8 cellular contexts compared by ENCODE assay signal in genomic region chr16:48535831-48536599, GRCh38.
A peak's percentile ranks its signal among the peaks of the same experiment; 100 is the strongest.
DNase-seq lines count a peak whose midpoint lies in the region; ATAC-seq and TF ChIP-seq lines count a peak whose summit lies in the region.

No MANE protein-coding gene starts in this region.

- CTCF ChIA-PET in T-cell (lab: Charles Lee): interaction anchor here in 1 of 2 donors (1.2 kb wide), 1 partner anchor 75 kb away, joined by 3 read pairs; no protein-coding TSS in a partner anchor

- peak overlapping the region in 1 of 3 donors; percentile 54 for H3K4me3 Mint-ChIP-seq in T-cell
- no peak overlapping the region for H3K4me3 Mint-ChIP-seq in stimulated activated effector memory CD8-positive, alpha-beta T cell treated with anti-CD3 and anti-CD28 coated beads, Interleukin-12 subunit alpha, Interleukin-12 subunit beta, amount 100 ng/mL, for 72 hours

- peak; percentile 76 for ATAC-seq in GM18909 (IDR thresholded peaks at IDR 0.05; ENCODE audit: poor library complexity, unreplicated experiment)
- ATAC-seq in HG03095 (IDR thresholded peaks at IDR 0.05; ENCODE audit: unreplicated experiment): peak; percentile 80
- peak in 3 of 4 experiments; percentile 12 to 31 (median 18) for ATAC-seq in T-cell (replicated peaks in 1 of 4)
- no peak for ATAC-seq in stimulated activated effector memory CD8-positive, alpha-beta T cell treated with anti-CD3 and anti-CD28 coated beads, Interleukin-12 subunit alpha, Interleukin-12 subunit beta, amount 100 ng/mL, for 72 hours

- no peak for TF ChIP-seq CTCF in right atrium auricular region (IDR thresholded peaks at IDR 0.05)

- H3K4me3 ChIP-seq in ACC112 (ENCODE audit: low read depth, low read length) (no peak overlapping the region), right atrium auricular region (no peak overlapping the region)

- H3K27me3 Mint-ChIP-seq in T-cell: no peaks in the 10 kb centered on the region

- H2AFZ ChIP-seq in ACC112 (ENCODE audit: low read length, unreplicated experiment): no peak overlapping the region

- DNase-seq in T-cell: no peak
- DNase-seq in right atrium auricular region (ENCODE audit: low spot score): peak; percentile 61
- no peak for DNase-seq in stimulated activated effector memory CD8-positive, alpha-beta T cell treated with anti-CD3 and anti-CD28 coated beads, Interleukin-12 subunit alpha, Interleukin-12 subunit beta, amount 100 ng/mL, for 72 hours (ENCODE audit: low spot score in 2 of 2)
- DNase-seq in cerebellar cortex (ENCODE audit: low spot score): no peak
- DNase-seq in NCI-H345 treated with DMSO at 0.1 percent for 48 hours (lab: John Stamatoyannopoulos, UW; ENCODE audit: unreplicated experiment): no peak

- no peaks in the 10 kb centered on the region for H3K9me3 ChIP-seq in right atrium auricular region

- peak overlapping the region in 1 of 2 donors; percentile 16 for H3K27ac Mint-ChIP-seq in T-cell
- peak overlapping the region; percentile 81 for H3K27ac Mint-ChIP-seq in stimulated activated effector memory CD8-positive, alpha-beta T cell treated with anti-CD3 and anti-CD28 coated beads, Interleukin-12 subunit alpha, Interleukin-12 subunit beta, amount 100 ng/mL, for 72 hours

- no peaks in the 10 kb centered on the region for H3K9me3 Mint-ChIP-seq in T-cell
- no peaks in the 10 kb centered on the region for H3K9me3 Mint-ChIP-seq in stimulated activated effector memory CD8-positive, alpha-beta T cell treated with anti-CD3 and anti-CD28 coated beads, Interleukin-12 subunit alpha, Interleukin-12 subunit beta, amount 100 ng/mL, for 72 hours

- H3K27ac ChIP-seq in ACC112 (ENCODE audit: low read depth, low read length) (peak overlapping the region; percentile 68), right atrium auricular region (peak overlapping the region; percentile 55 to 62)

- POLR2A ChIA-PET in T-cell (lab: Charles Lee): no interaction called here

- H3K36me3 ChIP-seq in ACC112 (ENCODE audit: insufficient read depth, low read length) (no peaks in the 10 kb centered on the region), right atrium auricular region (peaks cover 8% of the 10 kb centered on the region)

- H3K27me3 ChIP-seq in ACC112 (ENCODE audit: insufficient read depth, low read length) (no peaks in the 10 kb centered on the region), right atrium auricular region (no peaks in the 10 kb centered on the region)

- H3K4me1 ChIP-seq in ACC112 (ENCODE audit: control insufficient read depth, insufficient read depth, low read length, unreplicated experiment) (peaks cover 34% of the 10 kb centered on the region), right atrium auricular region (peaks cover 0 to 38% of the 10 kb centered on the region in 2 donors)

- H3K4me1 Mint-ChIP-seq in T-cell: peaks cover 23 to 26% (median 24%) of the 10 kb centered on the region in 3 donors
- H3K4me1 Mint-ChIP-seq in stimulated activated effector memory CD8-positive, alpha-beta T cell treated with anti-CD3 and anti-CD28 coated beads, Interleukin-12 subunit alpha, Interleukin-12 subunit beta, amount 100 ng/mL, for 72 hours: peaks cover 38% of the 10 kb centered on the region

- H3K36me3 Mint-ChIP-seq in T-cell: peaks cover 17% of the 10 kb centered on the region
- peaks cover 30% of the 10 kb centered on the region for H3K36me3 Mint-ChIP-seq in stimulated activated effector memory CD8-positive, alpha-beta T cell treated with anti-CD3 and anti-CD28 coated beads, Interleukin-12 subunit alpha, Interleukin-12 subunit beta, amount 100 ng/mL, for 72 hours

- H3K79me2 ChIP-seq in ACC112 (ENCODE audit: control insufficient read depth, insufficient read depth, low read length, unreplicated experiment): no peaks in the 10 kb centered on the region
